Comparison of ENCODE assay signal across 8 cellular contexts in the genomic region with DNA sequence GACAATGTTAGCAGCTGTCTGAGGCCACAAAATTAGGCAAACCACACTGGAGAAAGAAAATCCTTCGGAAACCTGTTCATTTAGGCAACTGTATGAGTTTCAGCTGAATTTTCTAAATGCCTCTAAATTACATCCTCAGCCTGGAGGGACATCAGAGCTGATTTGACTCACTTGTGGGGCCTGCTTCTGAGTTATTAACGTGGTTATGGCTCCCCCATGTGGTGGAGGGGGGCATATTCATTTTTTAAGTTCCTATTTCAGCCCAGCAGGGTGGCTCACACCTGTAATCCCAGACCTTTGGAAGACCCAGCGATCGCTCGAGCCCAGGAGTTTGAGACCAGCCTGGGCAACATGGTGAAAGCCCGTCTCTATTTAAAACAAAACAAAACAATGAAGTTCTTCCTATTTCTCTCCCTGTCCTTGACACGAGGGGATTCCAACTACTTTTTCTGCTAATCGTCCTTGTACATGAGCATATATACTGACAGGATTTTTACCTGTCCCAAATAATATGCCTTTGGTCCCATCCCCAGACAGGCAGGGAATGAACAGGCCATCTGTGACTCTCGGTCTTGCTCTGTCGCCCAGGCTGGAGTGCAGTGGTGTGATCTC. TPM values are rescaled to one million over a fixed set of nuclear protein-coding genes. Genes with fewer than 3 reads are reported as not detected.
DNase-seq lines count a peak whose midpoint lies in the region; ATAC-seq and TF ChIP-seq lines count a peak whose summit lies in the region.

No MANE protein-coding gene starts in this region.

- no peaks in the 10 kb centered on the region for H3K36me3 Mint-ChIP-seq in progenitor cell of endocrine pancreas (ENCODE audit: insufficient read depth)

- H3K4me3 Mint-ChIP-seq in progenitor cell of endocrine pancreas (ENCODE audit: low read depth): no peak overlapping the region

- no peak overlapping the region for H3K27ac ChIP-seq in vagina

- H3K27ac Mint-ChIP-seq in progenitor cell of endocrine pancreas: peak overlapping the region; percentile 78

- TF ChIP-seq CTCF in NB4 (IDR thresholded peaks at IDR 0.05; ENCODE audit: low read depth, low read length) (peak; percentile 96), progenitor cell of endocrine pancreas (IDR thresholded peaks at IDR 0.05; ENCODE audit: unreplicated experiment) (peak; percentile 92), vagina (IDR thresholded peaks at IDR 0.05) (peak; percentile 75 to 93 (median 87))

- H3K27me3 ChIP-seq in vagina: no peaks in the 10 kb centered on the region

- TF ChIP-seq POLR2A in NB4 (IDR thresholded peaks at IDR 0.05; ENCODE audit: extremely low read depth, insufficient read length) (no peak), vagina (IDR thresholded peaks at IDR 0.05) (no peak)

- no peak for ATAC-seq in HG02973 (IDR thresholded peaks at IDR 0.05; ENCODE audit: unreplicated experiment)

- H3K4me1 Mint-ChIP-seq in progenitor cell of endocrine pancreas (ENCODE audit: low read depth): peaks cover 14% of the 10 kb centered on the region

- H3K9me3 ChIP-seq in vagina: no peaks in the 10 kb centered on the region

- H3K4me3 ChIP-seq in NB4 (ENCODE audit: low read depth, low read length) (no peak overlapping the region), vagina (no peak overlapping the region)

- H3K9me3 Mint-ChIP-seq in progenitor cell of endocrine pancreas (ENCODE audit: low read depth): no peaks in the 10 kb centered on the region

- intact Hi-C loops in head of caudate nucleus (cut with DNase I) (loop anchor here (5.0 kb wide), 1 partner anchor 188 kb away; no protein-coding TSS in a partner anchor), vagina (cut with DNase I) (loop anchor here (5.0 kb wide), 1 partner anchor 238 kb away; no protein-coding TSS in a partner anchor)

- no peaks in the 10 kb centered on the region for H3K36me3 ChIP-seq in vagina

- DNase-seq in GM04504 (ENCODE audit: low read depth) (peak; percentile 57), NB4 (ENCODE audit: low read depth) (peak; percentile 92), SKM-1 treated with dmso at 0.1 percent for 144 hours (lab: John Stamatoyannopoulos, UW; ENCODE audit: unreplicated experiment) (peak; percentile 12), head of caudate nucleus (peak; percentile 15 to 90 (median 71)), progenitor cell of endocrine pancreas (ENCODE audit: low spot score, unreplicated experiment) (peak; percentile 66), vagina (ENCODE audit: extremely low spot score in 2 of 2) (no peak)
- DNase-seq in activated naive CD4-positive, alpha-beta T cell treated with anti-CD3 and anti-CD28 coated beads, Interleukin-2, amount 50 U/mL, for 16 hours: peak; percentile 62

- peaks cover 2% of the 10 kb centered on the region for H3K27me3 Mint-ChIP-seq in progenitor cell of endocrine pancreas

- no peaks in the 10 kb centered on the region for H3K4me1 ChIP-seq in vagina

RNA-seq across cellular contexts. Expression of a gene that starts 31.5 kb away (rescaled TPM):
- total RNA-seq in progenitor cell of endocrine pancreas: 31.1 and 37.6 TPM in 2 replicates
- total RNA-seq in vagina: 155 TPM

RNA-seq across cellular contexts. Expression of a gene that starts 35.8 kb away (rescaled TPM):
- total RNA-seq in progenitor cell of endocrine pancreas: not detected in 2 replicates
- total RNA-seq in vagina: 7.9 TPM

Comparison
In these comparisons a context has a peak if more than half of its experiments do, and no peak if none do; other contexts are left out.
1. DNase-seq: peak in GM04504 (single experiment), NB4 (single experiment), SKM-1 treated with dmso at 0.1 percent for 144 hours (single experiment), activated naive CD4-positive, alpha-beta T cell treated with anti-CD3 and anti-CD28 coated beads, Interleukin-2, amount 50 U/mL, for 16 hours (single experiment), head of caudate nucleus (42 of 42) and progenitor cell of endocrine pancreas (single experiment); none in vagina (0 of 2).
2. Peak in every context shown above with its lines, with median percentiles within 50 percentile points of each other: CTCF ChIP-seq.